Comparison of ENCODE assay signal across 14 cellular contexts in the genomic region with DNA sequence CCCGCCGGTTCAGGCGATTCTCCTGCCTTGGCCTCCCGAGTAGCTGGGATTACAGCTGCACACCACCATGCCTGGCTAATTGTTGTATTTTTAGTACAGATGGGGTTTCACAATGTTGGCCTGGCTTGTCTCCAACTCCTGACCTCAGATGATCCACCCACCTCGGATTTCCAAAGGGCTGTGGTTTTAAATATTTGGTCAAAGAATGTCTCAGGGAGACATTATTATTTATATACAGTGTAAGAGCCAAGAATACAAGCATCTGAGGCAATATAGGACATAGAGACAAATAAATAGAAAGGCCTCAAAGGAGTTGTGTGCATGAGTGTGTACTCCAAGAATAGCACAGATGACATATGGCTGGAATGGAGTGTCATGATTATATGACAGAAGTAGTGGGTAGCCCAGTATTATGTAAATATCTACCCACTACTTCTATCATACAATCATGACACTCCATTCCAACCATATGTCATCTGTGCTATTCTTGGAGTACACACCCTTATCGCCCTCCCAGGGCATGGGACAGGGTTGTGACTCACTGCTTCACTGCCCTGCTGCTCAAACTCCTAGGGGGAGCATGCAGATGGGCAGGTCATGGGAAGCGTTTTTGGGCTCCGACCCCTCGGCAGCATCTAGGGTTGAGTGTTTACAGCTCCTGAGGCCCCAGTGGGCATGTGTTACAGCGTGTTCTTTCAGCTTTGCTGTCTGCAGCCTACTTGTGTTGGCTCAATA.
DNase-seq lines count a peak whose midpoint lies in the region; ATAC-seq and TF ChIP-seq lines count a peak whose summit lies in the region.
"Had no signal": no experiment of that assay in that cellular context is flagged by ENCODE, and none has a peak within 500 bp of the region (broad histone marks: within the 10 kb centered on the region; RNA-seq: fewer than 3 reads in every experiment).

No MANE protein-coding gene starts in this region.

- no peak overlapping the region for H3K27ac Mint-ChIP-seq in activated CD4-positive, alpha-beta T cell treated with anti-CD3 and anti-CD28 coated beads, Interleukin-2, amount 10 ng/mL, durations not matched to agents 7 days and 5 days
- H3K27ac Mint-ChIP-seq: immature natural killer cell, neural progenitor cell had no signal

- ATAC-seq in GM18870 (IDR thresholded peaks at IDR 0.05; ENCODE audit: unreplicated experiment) (no peak), HG03280 (IDR thresholded peaks at IDR 0.05; ENCODE audit: unreplicated experiment) (no peak)

- CTCF ChIA-PET in activated CD4-positive, alpha-beta T cell treated with anti-CD3 and anti-CD28 coated beads, Interleukin-2, amount 10 ng/mL, durations not matched to agents 7 days and 5 days (lab: Charles Lee), result no interaction called here

- H3K36me3 Mint-ChIP-seq in activated CD4-positive, alpha-beta T cell treated with anti-CD3 and anti-CD28 coated beads, Interleukin-2, amount 10 ng/mL, durations not matched to agents 7 days and 5 days (ENCODE audit: low read depth), result no peaks in the 10 kb centered on the region
- H3K36me3 Mint-ChIP-seq: immature natural killer cell, neural progenitor cell had no signal

- TF ChIP-seq CTCF in astrocyte of the cerebellum (IDR thresholded peaks at IDR 0.05; ENCODE audit: low read depth, low read length, missing control alignments), result no peak

- no peaks in the 10 kb centered on the region for H3K4me1 Mint-ChIP-seq in activated CD4-positive, alpha-beta T cell treated with anti-CD3 and anti-CD28 coated beads, Interleukin-2, amount 10 ng/mL, durations not matched to agents 7 days and 5 days
- H3K4me1 Mint-ChIP-seq: immature natural killer cell had no signal

- H3K27me3 Mint-ChIP-seq in activated CD4-positive, alpha-beta T cell treated with anti-CD3 and anti-CD28 coated beads, Interleukin-2, amount 10 ng/mL, durations not matched to agents 7 days and 5 days, result no peaks in the 10 kb centered on the region

- no peaks in the 10 kb centered on the region for H3K9me3 Mint-ChIP-seq in activated CD4-positive, alpha-beta T cell treated with anti-CD3 and anti-CD28 coated beads, Interleukin-2, amount 10 ng/mL, durations not matched to agents 7 days and 5 days

- no peak overlapping the region for H3K4me3 ChIP-seq in astrocyte of the cerebellum (ENCODE audit: low read depth, low read length)
- H3K4me3 ChIP-seq: dorsolateral prefrontal cortex, neural progenitor cell, thoracic aorta had no signal

- H3K4me3 Mint-ChIP-seq in activated CD4-positive, alpha-beta T cell treated with anti-CD3 and anti-CD28 coated beads, Interleukin-2, amount 10 ng/mL, durations not matched to agents 7 days and 5 days, result no peak overlapping the region
- H3K4me3 Mint-ChIP-seq: immature natural killer cell, neural progenitor cell had no signal

- DNase-seq in GM04503 (ENCODE audit: low read depth) (peak; percentile 30), NCI-H2107 (lab: John Stamatoyannopoulos, UW) (peak; percentile 1), astrocyte of the cerebellum (ENCODE audit: low read depth) (peak; percentile 93), kidney tubule cell (ENCODE audit: low spot score) (peak; percentile 54), ACHN (no peak)
- DNase-seq in activated CD4-positive, alpha-beta T cell treated with anti-CD3 and anti-CD28 coated beads, Interleukin-2, amount 10 ng/mL, durations not matched to agents 7 days and 5 days, result no peak
- DNase-seq: activated gamma-delta T cell treated with Interleukin-2 at 50 U/mL for 16 hours, immature natural killer cell, WERI-Rb-1 had no signal

- POLR2A ChIA-PET in activated CD4-positive, alpha-beta T cell treated with anti-CD3 and anti-CD28 coated beads, Interleukin-2, amount 10 ng/mL, durations not matched to agents 7 days and 5 days (lab: Charles Lee), result no interaction called here

- in situ Hi-C loops in astrocyte of the cerebellum (cut with HindIII; ENCODE audit: low sequenced_read_pairs), result no loop called here
- in situ Hi-C loops in ACHN (cut with HindIII; ENCODE audit: low pct_ligation_motif_present, low pct_unique_long_range_greater_than_20kb, low sequenced_read_pairs), result no loop called here

Comparison
In these comparisons a context has a peak if more than half of its experiments do, and no peak if none do; other contexts are left out.
1. DNase-seq: peak in GM04503 (single experiment), NCI-H2107 (single experiment), astrocyte of the cerebellum (single experiment) and kidney tubule cell (single experiment); none in activated CD4-positive, alpha-beta T cell treated with anti-CD3 and anti-CD28 coated beads, Interleukin-2, amount 10 ng/mL, durations not matched to agents 7 days and 5 days (single experiment) and ACHN (single experiment).